In the genomic region with DNA sequence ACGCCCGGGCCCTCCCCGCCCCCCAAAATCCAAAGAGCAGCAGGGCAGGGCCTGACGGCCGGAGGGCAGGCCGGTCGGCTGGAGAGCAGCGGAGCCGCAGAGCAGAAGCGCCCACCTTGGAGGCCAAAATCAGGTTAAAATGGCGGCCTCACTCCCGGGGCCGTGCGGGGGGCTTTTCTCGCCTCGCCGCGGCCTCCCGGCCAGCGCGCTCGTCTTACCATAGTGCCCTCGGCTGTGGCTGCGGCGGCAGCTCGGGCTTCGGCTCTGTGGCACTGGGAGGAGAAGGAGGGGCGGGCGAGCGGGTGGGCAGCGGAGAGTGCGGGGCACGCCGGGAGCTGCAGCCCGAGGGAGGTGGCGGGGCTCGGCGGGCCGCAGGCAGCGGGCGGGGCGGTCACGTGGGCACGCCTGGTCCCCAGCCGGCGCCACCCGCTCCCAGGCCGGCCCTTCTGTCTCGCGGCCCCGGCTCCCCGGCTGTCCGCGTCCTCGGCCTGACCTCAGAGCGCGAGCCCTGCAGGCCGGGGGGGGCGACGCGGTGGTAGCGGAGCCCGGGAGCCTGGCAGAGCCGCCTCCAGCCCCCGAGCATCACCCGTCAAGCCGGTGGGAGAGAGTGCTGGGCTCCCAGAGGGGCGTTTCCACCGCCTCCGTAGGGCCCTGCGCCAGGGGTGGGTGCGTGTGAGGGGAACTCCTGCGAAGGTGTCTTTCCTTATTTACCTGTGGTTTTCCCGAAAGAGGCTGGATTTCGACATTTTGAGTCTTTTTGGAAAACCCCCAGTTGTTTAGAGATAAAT, we compare ENCODE assay signal across 8 cellular contexts. TPM values are rescaled to one million over a fixed set of nuclear protein-coding genes. Genes with fewer than 3 reads are reported as not detected.
A peak's percentile ranks its signal among the peaks of the same experiment; 100 is the strongest.
DNase-seq lines count a peak whose midpoint lies in the region; ATAC-seq and TF ChIP-seq lines count a peak whose summit lies in the region.

TSS of gene CFL2 (minus strand) at position 274 of the 788 bp plus-strand sequence. CDS start at position 221, 53 bp downstream.

- H3K4me1 ChIP-seq in Peyer's patch (peaks cover 0 to 9% (median 0%) of the 10 kb centered on the region in 4 donors), fibroblast of lung (ENCODE audit: control insufficient read depth, extremely low read depth, insufficient read depth, low read length) (peaks cover 10% of the 10 kb centered on the region)

- TF ChIP-seq CTCF in Peyer's patch (IDR thresholded peaks at IDR 0.05): no peak
- no peak for TF ChIP-seq CTCF in fibroblast of lung (conservative IDR thresholded peaks at IDR 0.05 in 1 of 2, IDR thresholded peaks at IDR 0.05 in 1 of 2; ENCODE audit: low read depth in 1 of 2, low read length in 2 of 2)

- peak; percentile 78 for ATAC-seq in GM21619 (IDR thresholded peaks at IDR 0.05; ENCODE audit: unreplicated experiment)
- ATAC-seq in activated T-helper 17 cell treated with anti-CD3 and anti-CD28 coated beads, Interleukin-2, amount 50 U/mL, for 72 hours (replicated peaks): peak; percentile 93
- ATAC-seq in naive thymus-derived CD8-positive, alpha-beta T cell: peak; percentile 88 to 89
- ATAC-seq in stimulated activated naive B cell treated with anti-CD40 and anti-IgM and Interleukin-4, amounts not matched to agents 10 μg/mL and 1 μg/mL and 100 μg/mL, for 72 hours (replicated peaks): peak; percentile 92 to 97

- peak within 1 kb of the TSS; percentile 81 to 96 (median 95) for H3K27ac ChIP-seq in Peyer's patch
- peak within 1 kb of the TSS; percentile 87 for H3K27ac ChIP-seq in fibroblast of lung (ENCODE audit: insufficient read depth, low read length)

- H3K27me3 Mint-ChIP-seq in activated T-helper 17 cell treated with anti-CD3 and anti-CD28 coated beads, Interleukin-2, amount 50 U/mL, for 72 hours: no peaks in the 10 kb centered on the region
- no peaks in the 10 kb centered on the region for H3K27me3 Mint-ChIP-seq in naive thymus-derived CD8-positive, alpha-beta T cell
- no peaks in the 10 kb centered on the region for H3K27me3 Mint-ChIP-seq in stimulated activated naive B cell treated with anti-CD40 and anti-IgM and Interleukin-4, amounts not matched to agents 10 μg/mL and 1 μg/mL and 100 μg/mL, for 72 hours

- H3K4me3 ChIP-seq in Peyer's patch (peak within 1 kb of the TSS; percentile 83 to 99 (median 90)), fibroblast of lung (replicated peaks in 1 of 4; ENCODE audit: control extremely low read depth in 1 of 4, insufficient read depth in 1 of 4, low read depth in 3 of 4, low read length in 4 of 4) (peak within 1 kb of the TSS; percentile 66 to 88 (median 76))

- H3K4me1 Mint-ChIP-seq in activated T-helper 17 cell treated with anti-CD3 and anti-CD28 coated beads, Interleukin-2, amount 50 U/mL, for 72 hours: peaks cover 5% of the 10 kb centered on the region
- H3K4me1 Mint-ChIP-seq in naive thymus-derived CD8-positive, alpha-beta T cell: peaks cover 6 to 34% (median 22%) of the 10 kb centered on the region in 4 donors
- H3K4me1 Mint-ChIP-seq in stimulated activated naive B cell treated with anti-CD40 and anti-IgM and Interleukin-4, amounts not matched to agents 10 μg/mL and 1 μg/mL and 100 μg/mL, for 72 hours: peaks cover 10 to 19% of the 10 kb centered on the region in 2 donors

- DNase-seq in DMS53 treated with DMSO at 0.1 percent for 48 hours (lab: John Stamatoyannopoulos, UW; ENCODE audit: unreplicated experiment) (peak; percentile 22), KBM-7 (peak; percentile 74), Peyer's patch (peak; percentile 75 to 86 (median 83)), fibroblast of lung (ENCODE audit: low read depth in 2 of 2) (peak; percentile 65 to 71)
- DNase-seq in naive thymus-derived CD8-positive, alpha-beta T cell: peak; percentile 43 to 85 (median 68)
- peak; percentile 65 for DNase-seq in stimulated activated naive B cell treated with anti-CD40 and anti-IgM and Interleukin-4, amounts not matched to agents 10 μg/mL and 1 μg/mL and 100 μg/mL, for 72 hours

- peak in 1 of 2 donors; percentile 28 for TF ChIP-seq POLR2A in Peyer's patch (IDR thresholded peaks at IDR 0.05)

- in situ Hi-C loops in KBM-7 (cut with MboI; ENCODE audit: low pct_unique_long_range_greater_than_20kb, low sequenced_read_pairs): no loop called here

- H4K20me1 ChIP-seq in fibroblast of lung (ENCODE audit: control insufficient read depth, extremely low read depth, insufficient read depth, low read length): no peaks in the 10 kb centered on the region

- peak within 1 kb of the TSS; percentile 88 for H3K9ac ChIP-seq in fibroblast of lung (ENCODE audit: insufficient read depth, low read length)

- peak within 1 kb of the TSS; percentile 86 for H3K4me3 Mint-ChIP-seq in activated T-helper 17 cell treated with anti-CD3 and anti-CD28 coated beads, Interleukin-2, amount 50 U/mL, for 72 hours
- H3K4me3 Mint-ChIP-seq in naive thymus-derived CD8-positive, alpha-beta T cell: peak within 1 kb of the TSS; percentile 86 to 95 (median 92)
- H3K4me3 Mint-ChIP-seq in stimulated activated naive B cell treated with anti-CD40 and anti-IgM and Interleukin-4, amounts not matched to agents 10 μg/mL and 1 μg/mL and 100 μg/mL, for 72 hours: peak within 1 kb of the TSS; percentile 87 to 90

- H3K79me2 ChIP-seq in fibroblast of lung (ENCODE audit: control insufficient read depth, insufficient read depth, low read length): peaks cover 25% of the 10 kb centered on the region

- H3K27me3 ChIP-seq in Peyer's patch: no peaks in the 10 kb centered on the region
- H3K27me3 ChIP-seq in fibroblast of lung (ENCODE audit: control insufficient read depth, insufficient read depth, low read length): no peaks in the 10 kb centered on the region

- H3K9me3 Mint-ChIP-seq in activated T-helper 17 cell treated with anti-CD3 and anti-CD28 coated beads, Interleukin-2, amount 50 U/mL, for 72 hours: no peaks in the 10 kb centered on the region
- H3K9me3 Mint-ChIP-seq in naive thymus-derived CD8-positive, alpha-beta T cell: no peaks in the 10 kb centered on the region
- no peaks in the 10 kb centered on the region for H3K9me3 Mint-ChIP-seq in stimulated activated naive B cell treated with anti-CD40 and anti-IgM and Interleukin-4, amounts not matched to agents 10 μg/mL and 1 μg/mL and 100 μg/mL, for 72 hours

- peak within 1 kb of the TSS; percentile 82 for H3K27ac Mint-ChIP-seq in activated T-helper 17 cell treated with anti-CD3 and anti-CD28 coated beads, Interleukin-2, amount 50 U/mL, for 72 hours
- peak within 1 kb of the TSS; percentile 84 to 98 (median 94) for H3K27ac Mint-ChIP-seq in naive thymus-derived CD8-positive, alpha-beta T cell
- peak within 1 kb of the TSS; percentile 95 for H3K27ac Mint-ChIP-seq in stimulated activated naive B cell treated with anti-CD40 and anti-IgM and Interleukin-4, amounts not matched to agents 10 μg/mL and 1 μg/mL and 100 μg/mL, for 72 hours

- no peaks in the 10 kb centered on the region for H3K9me3 ChIP-seq in Peyer's patch
- no peaks in the 10 kb centered on the region for H3K9me3 ChIP-seq in fibroblast of lung (ENCODE audit: control insufficient read depth, insufficient read depth, low read depth, low read length)

- H3K36me3 Mint-ChIP-seq in activated T-helper 17 cell treated with anti-CD3 and anti-CD28 coated beads, Interleukin-2, amount 50 U/mL, for 72 hours (ENCODE audit: low read depth): peaks cover 28% of the 10 kb centered on the region
- H3K36me3 Mint-ChIP-seq in naive thymus-derived CD8-positive, alpha-beta T cell: peaks cover 0 to 21% (median 0%) of the 10 kb centered on the region in 3 donors
- H3K36me3 Mint-ChIP-seq in stimulated activated naive B cell treated with anti-CD40 and anti-IgM and Interleukin-4, amounts not matched to agents 10 μg/mL and 1 μg/mL and 100 μg/mL, for 72 hours: peaks cover 7 to 8% of the 10 kb centered on the region in 2 donors

- peak within 1 kb of the TSS; percentile 91 for H3K4me2 ChIP-seq in fibroblast of lung (ENCODE audit: extremely low read depth, insufficient read depth, low read length)

- POLR2A ChIA-PET in naive thymus-derived CD8-positive, alpha-beta T cell (lab: Charles Lee): interaction anchor here (1.0 to 1.7 kb wide), 3 partner anchors 8 to 158 kb away, joined by 3 to 5 read pairs (median 3); partner anchors contain the start of gene SNX6

- H3K36me3 ChIP-seq in Peyer's patch (no peaks in the 10 kb centered on the region), fibroblast of lung (ENCODE audit: control insufficient read depth, insufficient read depth, low read length) (no peaks in the 10 kb centered on the region)

- peak within 1 kb of the TSS; percentile 56 for H2AFZ ChIP-seq in fibroblast of lung (ENCODE audit: low read length)

RNA-seq across cellular contexts. Expression of gene CFL2, which starts in this region (rescaled TPM):
- total RNA-seq in Peyer's patch: 10 to 100 TPM in 3 of 4 donors, 1 to 10 TPM in 1; 5.2 to 15.8 (median 11.5) TPM
- total RNA-seq in activated T-helper 17 cell treated with anti-CD3 and anti-CD28 coated beads, Interleukin-2, amount 50 U/mL, for 72 hours: 1 to 10 TPM; 6.6 to 9.2 TPM
- 61.1 and 147 TPM in 2 replicates for total RNA-seq in fibroblast of lung
- polyA plus RNA-seq in fibroblast of lung: 282 and 362 TPM in 2 replicates
- 212 and 265 TPM in 2 replicates for polyA plus RNA-seq in fibroblast of lung (2012)
- polyA minus RNA-seq in fibroblast of lung (ENCODE audit: low replicate concordance): 19.8 and 27.3 TPM in 2 replicates
- total RNA-seq in naive thymus-derived CD8-positive, alpha-beta T cell: 10 to 100 TPM; 21.3 to 22.7 TPM
- 10 to 100 TPM in 1 of 3 donors, 1 to 10 TPM in 2; 7.4 to 15.9 (median 7.7) TPM for polyA plus RNA-seq in naive thymus-derived CD8-positive, alpha-beta T cell

Comparison
In these comparisons a context has a peak if more than half of its experiments do, and no peak if none do; other contexts are left out.
1. Peak in every context shown above with its lines: DNase-seq, ATAC-seq, H3K4me3 ChIP-seq and H3K27ac ChIP-seq.
2. RNA of gene CFL2 (polyA plus RNA-seq): 212 to 362 TPM in fibroblast of lung; 7.4 to 15.9 TPM in naive thymus-derived CD8-positive, alpha-beta T cell; every median in the first group is over 10 times any median in the second.
3. DNase-seq: peak in every context shown above with its lines; median percentile 83 in Peyer's patch; 74 in KBM-7; 68 in naive thymus-derived CD8-positive, alpha-beta T cell; 68 in fibroblast of lung; 65 in stimulated activated naive B cell treated with anti-CD40 and anti-IgM and Interleukin-4, amounts not matched to agents 10 μg/mL and 1 μg/mL and 100 μg/mL, for 72 hours; 22 in DMS53 treated with DMSO at 0.1 percent for 48 hours.